Comparison of ENCODE assay signal across 16 cellular contexts in genomic region chr2:1692342-1692741, GRCh38.
"Had no signal": no experiment of that assay in that cellular context is flagged by ENCODE, and none has a peak within 500 bp of the region (broad histone marks: within the 10 kb centered on the region; RNA-seq: fewer than 3 reads in every experiment).

No MANE protein-coding gene starts in this region.

- H3K4me3 Mint-ChIP-seq: activated naive CD8-positive, alpha-beta T cell treated with anti-CD3 and anti-CD28 coated beads, Interleukin-2, amount 10 ng/mL, durations not matched to agents 7 days and 5 days; activated T-helper 1 cell treated with anti-CD3 and anti-CD28 coated beads, Interleukin-12 subunit alpha, Interleukin-12 subunit beta, Interleukin-2, Interleukin-4 antibody, amounts not matched to agents 30 ng/mL and 10 ng/mL and 1 ng/mL, durations not matched to agents 14 hours and 24 hours and 36 hours; type B pancreatic cell had no signal

- H3K27me3 ChIP-seq: hepatocyte, ovary, suprapubic skin had no signal

- H3K27ac Mint-ChIP-seq: activated naive CD8-positive, alpha-beta T cell treated with anti-CD3 and anti-CD28 coated beads, Interleukin-2, amount 10 ng/mL, durations not matched to agents 7 days and 5 days; activated T-helper 1 cell treated with anti-CD3 and anti-CD28 coated beads, Interleukin-12 subunit alpha, Interleukin-12 subunit beta, Interleukin-2, Interleukin-4 antibody, amounts not matched to agents 30 ng/mL and 10 ng/mL and 1 ng/mL, durations not matched to agents 14 hours and 24 hours and 36 hours; type B pancreatic cell had no signal

- H3K36me3 Mint-ChIP-seq: activated naive CD8-positive, alpha-beta T cell treated with anti-CD3 and anti-CD28 coated beads, Interleukin-2, amount 10 ng/mL, durations not matched to agents 7 days and 5 days had no signal

- H3K27ac ChIP-seq: hepatocyte, ovary, suprapubic skin had no signal

- ATAC-seq: activated CD4-positive, CD25-positive, alpha-beta regulatory T cell treated with anti-CD3 and anti-CD28 coated beads, Interleukin-2, amount 50 U/mL, for 24 hours; left ventricle myocardium superior had no signal

- H3K4me1 Mint-ChIP-seq: activated naive CD8-positive, alpha-beta T cell treated with anti-CD3 and anti-CD28 coated beads, Interleukin-2, amount 10 ng/mL, durations not matched to agents 7 days and 5 days had no signal

- H3K9me3 Mint-ChIP-seq: activated naive CD8-positive, alpha-beta T cell treated with anti-CD3 and anti-CD28 coated beads, Interleukin-2, amount 10 ng/mL, durations not matched to agents 7 days and 5 days had no signal

- H3K36me3 ChIP-seq: ovary had no signal

- FAIRE-seq: kidney had no signal

- H3K4me1 ChIP-seq: suprapubic skin had no signal

- H3K9me3 ChIP-seq: ovary, suprapubic skin had no signal

- H3K27me3 Mint-ChIP-seq: activated naive CD8-positive, alpha-beta T cell treated with anti-CD3 and anti-CD28 coated beads, Interleukin-2, amount 10 ng/mL, durations not matched to agents 7 days and 5 days; type B pancreatic cell had no signal

- DNase-seq: activated CD4-positive, alpha-beta T cell treated with anti-CD3 and anti-CD28 coated beads, Interleukin-2, amount 50 U/mL, for 1 hour; activated CD8-positive, alpha-beta memory T cell treated with anti-CD3 and anti-CD28 coated beads for 24 hours; activated naive CD4-positive, alpha-beta T cell; activated naive CD8-positive, alpha-beta T cell treated with anti-CD3 and anti-CD28 coated beads, Interleukin-2, amount 10 ng/mL, durations not matched to agents 7 days and 5 days; cerebellar nuclear complex; kidney; left ventricle myocardium superior; mesenchymal stem cell; ovary; stimulated activated CD4-positive, alpha-beta T cell treated with anti-CD3 and anti-CD28 coated beads, Interleukin-1b, Interleukin-23, amount 100 ng/mL, for 48 hours; T-helper 9 cell had no signal

- H3K4me3 ChIP-seq: hepatocyte, ovary, suprapubic skin had no signal
